8 cellular contexts compared by ENCODE assay signal in the genomic region with DNA sequence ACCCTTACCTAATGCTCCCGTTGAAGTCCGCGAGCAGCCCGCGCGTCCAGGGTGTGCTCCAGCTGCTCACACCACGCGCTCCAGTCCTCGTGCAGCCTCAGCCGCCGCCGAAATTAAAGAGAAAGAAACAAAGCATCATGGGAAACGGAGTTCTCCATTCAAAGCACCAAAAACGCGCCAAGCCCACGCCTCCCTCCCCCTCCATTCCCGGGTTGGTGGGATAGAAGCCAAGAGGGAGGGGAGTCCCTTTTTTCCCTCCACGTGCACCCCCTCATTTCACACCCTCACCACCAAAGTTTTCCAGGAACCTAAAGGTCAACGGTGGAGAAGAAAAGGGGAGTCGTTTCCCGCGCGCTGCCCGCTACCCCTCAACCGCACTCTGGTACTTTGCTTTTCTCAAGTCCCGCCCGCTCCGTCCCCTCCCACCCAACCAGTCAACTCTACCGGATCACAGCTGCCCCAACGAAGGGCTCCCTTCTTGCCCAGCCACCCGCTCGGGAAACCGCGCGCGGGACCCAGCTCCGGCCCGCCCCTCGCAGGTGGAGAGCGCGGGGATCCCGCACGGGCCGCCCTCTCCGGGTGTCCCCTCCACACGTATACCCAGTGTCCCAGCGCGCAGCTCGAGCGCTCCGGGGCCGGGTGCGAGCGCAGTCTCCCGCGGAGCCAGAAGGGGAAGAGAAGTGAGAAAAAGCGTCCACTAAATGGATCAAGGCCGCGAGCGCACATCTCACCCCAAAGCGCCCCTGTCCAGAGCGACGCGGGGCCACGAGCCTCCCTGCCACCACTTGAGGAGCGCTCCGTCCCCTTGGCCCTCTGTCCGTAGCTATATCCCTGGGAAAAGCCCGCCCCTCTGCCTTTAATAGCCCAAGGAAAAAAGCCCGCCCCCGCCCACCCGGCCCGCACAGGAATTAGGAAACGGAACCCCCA.
DNase-seq lines count a peak whose midpoint lies in the region; ATAC-seq and TF ChIP-seq lines count a peak whose summit lies in the region.

No MANE protein-coding gene starts in this region.

- H3K27me3 ChIP-seq in heart left ventricle: peaks cover 0 to 47% (median 0%) of the 10 kb centered on the region in 9 donors

- H3K9me3 ChIP-seq in heart left ventricle: no peaks in the 10 kb centered on the region

- 1 to 44% (median 18%) methylated on average over 36 to 74 of the region's 74 CpGs for WGBS in heart left ventricle, 4 donors

- TF ChIP-seq POLR2A in heart left ventricle (IDR thresholded peaks at IDR 0.05): no peak

- peak overlapping the region in 1 of 12 donors; percentile 50 for H3K27ac ChIP-seq in heart left ventricle

- intact Hi-C loops in heart left ventricle (cut with DNase I): no loop called here

- TF ChIP-seq CTCF in heart left ventricle (IDR thresholded peaks at IDR 0.05): no peak

- peak in 3 of 4 donors; percentile 45 to 78 (median 71) for ATAC-seq in heart left ventricle

- peak overlapping the region in 11 of 12 donors; percentile 34 to 65 (median 55) for H3K4me3 ChIP-seq in heart left ventricle

- peaks cover 0 to 6% (median 0%) of the 10 kb centered on the region in 12 donors for H3K4me1 ChIP-seq in heart left ventricle

- DNase-seq in NCI-H748 (lab: John Stamatoyannopoulos, UW; ENCODE audit: unreplicated experiment) (peak; percentile 19), NCI-H748 treated with DMSO at 0.1 percent for 48 hours (lab: John Stamatoyannopoulos, UW) (no peak), NCI-H1417 (lab: John Stamatoyannopoulos, UW) (peak in 2 of 3 experiments; percentile 89 to 93), heart left ventricle (peak; percentile 13 to 62 (median 31)), pons (ENCODE audit: low spot score) (peak; percentile 37), DMS79 treated with DMSO at 0.1 percent for 48 hours (lab: John Stamatoyannopoulos, UW) (no peak), A172 (ENCODE audit: low spot score) (no peak)
- DNase-seq in activated naive CD4-positive, alpha-beta T cell (lab: John Stamatoyannopoulos, UW): peak; percentile 1 to 7 (median 1)

- H3K36me3 ChIP-seq in heart left ventricle: no peaks in the 10 kb centered on the region

Comparison
In these comparisons a context has a peak if more than half of its experiments do, and no peak if none do; other contexts are left out.
1. DNase-seq: peak in NCI-H748 (single experiment), NCI-H1417 (2 of 3), activated naive CD4-positive, alpha-beta T cell (4 of 4), heart left ventricle (5 of 5) and pons (single experiment); none in NCI-H748 treated with DMSO at 0.1 percent for 48 hours (single experiment), DMS79 treated with DMSO at 0.1 percent for 48 hours (single experiment) and A172 (single experiment).